Comparison of ENCODE assay signal across 1 cellular context in genomic region chr1:45097944-45098343, GRCh38.
TF ChIP-seq lines count a peak whose summit lies in the region.

No MANE protein-coding gene starts in this region.

TF ChIP-seq in HepG2, 621 proteins besides CTCF, POLR2A, EP300 and RAD21 (continued from another document):
- TF ChIP-seq SAP130 (CRISPR knock-in tag; IDR thresholded peaks at IDR 0.05; ENCODE audit: low read depth) (0 out of 2 replicates have a peak, but pooled peaks have one; percentile 25), HOMEZ (CRISPR knock-in tag; IDR thresholded peaks at IDR 0.05; ENCODE audit: low read depth) (0 out of 2 replicates have a peak, but pooled peaks have one; percentile 34), MAFK (conservative IDR thresholded peaks at IDR 0.05 in 1 of 2, IDR thresholded peaks at IDR 0.05 in 1 of 2; ENCODE audit: low read length in 2 of 2) (peak; percentile 79 to 84), HNRNPUL1 (IDR thresholded peaks at IDR 0.05; ENCODE audit: low read depth, low read length) (no peak), ZNF644 (CRISPR knock-in tag; IDR thresholded peaks at IDR 0.05; ENCODE audit: low read depth) (0 out of 2 replicates have a peak, but pooled peaks have one; percentile 62), ZMAT5 (CRISPR knock-in tag; IDR thresholded peaks at IDR 0.05; ENCODE audit: borderline replicate concordance, low read depth) (no peak), ATF7-NPFF (CRISPR knock-in tag; IDR thresholded peaks at IDR 0.05; ENCODE audit: low read depth) (no peak), NCOA1 (CRISPR knock-in tag; IDR thresholded peaks at IDR 0.05) (no peak), ZNF234 (CRISPR knock-in tag; conservative IDR thresholded peaks at IDR 0.05) (no peak), NFE2L2 (IDR thresholded peaks at IDR 0.05; ENCODE audit: low read length) (peak; percentile 96), RBM39 (IDR thresholded peaks at IDR 0.05; ENCODE audit: low read depth, low read length, poor library complexity, severe bottlenecking) (no peak)
TF ChIP-seq in HepG2: peak in this region for 9.
